ENCODE assay signal across 1 cellular context in genomic region chr15:35256555-35256954, GRCh38.
TF ChIP-seq lines count a peak whose summit lies in the region.

No MANE protein-coding gene starts in this region.

TF ChIP-seq in HEK293, 187 proteins besides CTCF, POLR2A, EP300 and RAD21 (continued from another document):
- no peak for TF ChIP-seq KLF7 (tag by site-specific recombination; IDR thresholded peaks at IDR 0.05; ENCODE audit: borderline replicate concordance)
- 0 out of 2 replicates have a peak, but pooled peaks have one; percentile 20 for TF ChIP-seq SP7 (tag by site-specific recombination; IDR thresholded peaks at IDR 0.05)
